Comparison of ENCODE assay signal across 2 cellular contexts in genomic region chr15:34853001-34853758, GRCh38.
TF ChIP-seq lines count a peak whose summit lies in the region.

No MANE protein-coding gene starts in this region.

TF ChIP-seq in IMR-90, 13 proteins besides CTCF, POLR2A, EP300 and RAD21:
- TF ChIP-seq BHLHE40 (IDR thresholded peaks at IDR 0.05; ENCODE audit: low read depth, low read length) (no peak), FOS (IDR thresholded peaks at IDR 0.05; ENCODE audit: low read depth, low read length) (no peak), NFE2L2 (IDR thresholded peaks at IDR 0.05; ENCODE audit: low read depth, low read length) (no peak), RCOR1 (IDR thresholded peaks at IDR 0.05; ENCODE audit: insufficient replicate concordance, low read length) (no peak), MXI1 (IDR thresholded peaks at IDR 0.05; ENCODE audit: borderline replicate concordance, low read depth, low read length) (no peak), CHD1 (IDR thresholded peaks at IDR 0.05; ENCODE audit: low read depth, low read length) (no peak), CEBPB (IDR thresholded peaks at IDR 0.05; ENCODE audit: low read depth, low read length) (no peak), SMC3 (IDR thresholded peaks at IDR 0.05; ENCODE audit: low read depth, low read length) (no peak), RFX5 (IDR thresholded peaks at IDR 0.05; ENCODE audit: low read depth, low read length) (no peak)

TF ChIP-seq in H1, 55 proteins besides CTCF, POLR2A, EP300 and RAD21:
- TF ChIP-seq NRF1 (IDR thresholded peaks at IDR 0.05; ENCODE audit: low read depth, low read length) (no peak), ZNF274 (IDR thresholded peaks at IDR 0.05; ENCODE audit: borderline replicate concordance, extremely low read depth, low read length) (no peak), RNF2 (IDR thresholded peaks at IDR 0.05; ENCODE audit: borderline replicate concordance, low read depth, low read length, missing control alignments, poor library complexity, severe bottlenecking) (no peak), TCF12 (IDR thresholded peaks at IDR 0.05; ENCODE audit: low read depth, low read length) (no peak), CEBPB (IDR thresholded peaks at IDR 0.05; ENCODE audit: low read depth, low read length) (no peak), GABPA (IDR thresholded peaks at IDR 0.05; ENCODE audit: borderline replicate concordance, insufficient read depth, low read length) (no peak), TAF7 (optimal IDR thresholded peaks at IDR 0.05; ENCODE audit: borderline replicate concordance, low read depth, low read length) (no peak), SIRT6 (IDR thresholded peaks at IDR 0.05; ENCODE audit: low read length) (no peak), SAP30 (IDR thresholded peaks at IDR 0.05; ENCODE audit: insufficient read depth, insufficient replicate concordance, low read length) (no peak), ATF2 (IDR thresholded peaks at IDR 0.05; ENCODE audit: low read length) (no peak), CHD1 (IDR thresholded peaks at IDR 0.05; ENCODE audit: low read depth, low read length) (no peak), TBP (IDR thresholded peaks at IDR 0.05; ENCODE audit: low read depth, low read length) (no peak), TAF1 (IDR thresholded peaks at IDR 0.05; ENCODE audit: low read depth, low read length) (no peak), SUZ12 (IDR thresholded peaks at IDR 0.05; ENCODE audit: low read length) (no peak), BRCA1 (IDR thresholded peaks at IDR 0.05; ENCODE audit: low read depth, low read length) (no peak), HDAC2 (IDR thresholded peaks at IDR 0.05; ENCODE audit: borderline replicate concordance in 1 of 2, low read depth in 2 of 2, low read length in 2 of 2) (no peak), RBBP5 (IDR thresholded peaks at IDR 0.05; ENCODE audit: borderline replicate concordance, low read depth, low read length) (no peak)
TF ChIP-seq in H1: peak in this region for 0.
